ENCODE assay signal across 1 cellular context in genomic region chr6:26312501-26313390, GRCh38.
TF ChIP-seq lines count a peak whose summit lies in the region.

No MANE protein-coding gene starts in this region.

TF ChIP-seq in HepG2, 621 proteins besides CTCF, POLR2A, EP300 and RAD21 (continued from another document and continues in another):
- TF ChIP-seq PRDM10 (CRISPR knock-in tag; IDR thresholded peaks at IDR 0.05; ENCODE audit: low read depth) = no peak; the same call in 1 of the 2 replicates
- no peak; the same call in 1 of the 2 replicates for TF ChIP-seq UBTF (CRISPR knock-in tag; IDR thresholded peaks at IDR 0.05)
- peak; percentile 67; the same call in 1 of the 2 replicates for TF ChIP-seq ZNF639 (CRISPR knock-in tag; conservative IDR thresholded peaks at IDR 0.05)
- TF ChIP-seq RBM39 (IDR thresholded peaks at IDR 0.05; ENCODE audit: low read depth, low read length, poor library complexity, severe bottlenecking) = no peak
- TF ChIP-seq ESRRA (CRISPR knock-in tag; IDR thresholded peaks at IDR 0.05; ENCODE audit: low read depth) = 0 out of 2 replicates have a peak, but pooled peaks have one; percentile 12
- TF ChIP-seq NFATC3 (CRISPR knock-in tag; IDR thresholded peaks at IDR 0.05) = no peak
- TF ChIP-seq KDM4B (CRISPR knock-in tag; IDR thresholded peaks at IDR 0.05) = 0 out of 2 replicates have a peak, but pooled peaks have one; percentile 24
- TF ChIP-seq ZNF180 (CRISPR knock-in tag; IDR thresholded peaks at IDR 0.05; ENCODE audit: borderline replicate concordance, low read depth) = peak; percentile 95; the same call in 1 of the 2 replicates
- peak; percentile 87 for TF ChIP-seq MIER3 (CRISPR knock-in tag; IDR thresholded peaks at IDR 0.05; ENCODE audit: borderline replicate concordance)
- TF ChIP-seq TSC22D2 (CRISPR knock-in tag; IDR thresholded peaks at IDR 0.05; ENCODE audit: borderline replicate concordance) = peak; percentile 95; the same call in 1 of the 2 replicates
- 0 out of 2 replicates have a peak, but pooled peaks have one; percentile 22 for TF ChIP-seq ZNF256 (CRISPR knock-in tag; conservative IDR thresholded peaks at IDR 0.05)
- TF ChIP-seq ZBTB49 (CRISPR knock-in tag; IDR thresholded peaks at IDR 0.05; ENCODE audit: borderline replicate concordance) = no peak
- TF ChIP-seq ZNF329 (CRISPR knock-in tag; IDR thresholded peaks at IDR 0.05; ENCODE audit: low read depth) = no peak; the same call in 1 of the 2 replicates
- TF ChIP-seq RBFOX2 (IDR thresholded peaks at IDR 0.05; ENCODE audit: low read depth, low read length) = no peak
- no peak for TF ChIP-seq GMEB2 (CRISPR knock-in tag; IDR thresholded peaks at IDR 0.05; ENCODE audit: low read depth)
- TF ChIP-seq SOX13 (IDR thresholded peaks at IDR 0.05) = peak; percentile 22; the same call in 1 of the 2 replicates
- peak in 1 of 2 experiments; percentile 68; a peak in 2 of 4 replicates for TF ChIP-seq SOX13 (CRISPR knock-in tag; conservative IDR thresholded peaks at IDR 0.05 in 1 of 2, IDR thresholded peaks at IDR 0.05 in 1 of 2)
- TF ChIP-seq HNRNPH1 (optimal IDR thresholded peaks at IDR 0.05; ENCODE audit: low read depth, low read length) = no peak
- no peak for TF ChIP-seq ZNF251 (CRISPR knock-in tag; IDR thresholded peaks at IDR 0.05)
- peak; percentile 83; the same call in 1 of the 2 replicates for TF ChIP-seq ZBTB3 (CRISPR knock-in tag; IDR thresholded peaks at IDR 0.05; ENCODE audit: borderline replicate concordance, low read depth)
- no peak for TF ChIP-seq ZFP62 (CRISPR knock-in tag; IDR thresholded peaks at IDR 0.05)
- no peak for TF ChIP-seq ZNF451 (CRISPR knock-in tag; IDR thresholded peaks at IDR 0.05)
- no peak for TF ChIP-seq GPBP1L1 (CRISPR knock-in tag; IDR thresholded peaks at IDR 0.05)
- TF ChIP-seq SIX1 (CRISPR knock-in tag; IDR thresholded peaks at IDR 0.05; ENCODE audit: borderline replicate concordance) = 0 out of 2 replicates have a peak, but pooled peaks have one; percentile 47
- TF ChIP-seq MLX (CRISPR knock-in tag; IDR thresholded peaks at IDR 0.05) = peak; percentile 62
- no peak for TF ChIP-seq ZNF275 (CRISPR knock-in tag; IDR thresholded peaks at IDR 0.05; ENCODE audit: borderline replicate concordance)
- TF ChIP-seq ZNF577 (CRISPR knock-in tag; IDR thresholded peaks at IDR 0.05; ENCODE audit: borderline replicate concordance, low read depth) = no peak
- TF ChIP-seq TFDP1 (CRISPR knock-in tag; IDR thresholded peaks at IDR 0.05; ENCODE audit: borderline replicate concordance) = peak; percentile 57; the same call in 1 of the 2 replicates
- TF ChIP-seq NR3C1 (CRISPR knock-in tag; IDR thresholded peaks at IDR 0.05) = no peak
- TF ChIP-seq SUZ12 (IDR thresholded peaks at IDR 0.05; ENCODE audit: low read depth, low read length) = no peak
- peak; percentile 93 for TF ChIP-seq ZNF232 (CRISPR knock-in tag; IDR thresholded peaks at IDR 0.05; ENCODE audit: borderline replicate concordance)
- TF ChIP-seq MNT (IDR thresholded peaks at IDR 0.05) = no peak
- no peak; the same call in 1 of the 2 replicates for TF ChIP-seq ZFP36L2 (CRISPR knock-in tag; IDR thresholded peaks at IDR 0.05)
- TF ChIP-seq THAP11 (CRISPR knock-in tag; IDR thresholded peaks at IDR 0.05) = peak; percentile 83
- TF ChIP-seq HIC2 (CRISPR knock-in tag; IDR thresholded peaks at IDR 0.05; ENCODE audit: low read depth) = no peak
- TF ChIP-seq ZNF580 (CRISPR knock-in tag; IDR thresholded peaks at IDR 0.05; ENCODE audit: borderline replicate concordance, low read depth) = peak; percentile 58
- peak; percentile 92 for TF ChIP-seq ZNF124 (CRISPR knock-in tag; IDR thresholded peaks at IDR 0.05)
- no peak for TF ChIP-seq NFRKB (IDR thresholded peaks at IDR 0.05)
- no peak for TF ChIP-seq SNRNP70 (IDR thresholded peaks at IDR 0.05; ENCODE audit: low read depth, low read length)
